Comparison of ENCODE assay signal across 12 cellular contexts in genomic region chr3:133301194-133301593, GRCh38.
A peak's percentile ranks its signal among the peaks of the same experiment; 100 is the strongest.
DNase-seq lines count a peak whose midpoint lies in the region; TF ChIP-seq lines count a peak whose summit lies in the region.
"Had no signal": no experiment of that assay in that cellular context is flagged by ENCODE, and none has a peak within 500 bp of the region (broad histone marks: within the 10 kb centered on the region; RNA-seq: fewer than 3 reads in every experiment).

No MANE protein-coding gene starts in this region.

- in situ Hi-C loops in brain microvascular endothelial cell (cut with HindIII; ENCODE audit: low pct_ligation_motif_present, low sequenced_read_pairs) = no loop called here

- no peaks in the 10 kb centered on the region for H3K36me3 ChIP-seq in brain microvascular endothelial cell (replicated peaks)
- H3K36me3 ChIP-seq: HAP-1, prostate gland had no signal

- H3K4me3 ChIP-seq in AG09309 (ENCODE audit: control insufficient read depth, low read depth, low read length) = no peak overlapping the region
- H3K4me3 ChIP-seq in brain microvascular endothelial cell (ENCODE audit: low read depth, low read length) = peak overlapping the region; percentile 0
- H3K4me3 ChIP-seq: HAP-1, prostate gland had no signal

- TF ChIP-seq CTCF in AG09309 (IDR thresholded peaks at IDR 0.05; ENCODE audit: control insufficient read depth, insufficient read depth, low read depth, low read length, missing control alignments) (no peak), brain microvascular endothelial cell (IDR thresholded peaks at IDR 0.05; ENCODE audit: low read depth, low read length, missing control alignments) (no peak)

- peak; percentile 33 for DNase-seq in AG09309 (ENCODE audit: low read depth)
- DNase-seq in LHCN-M2 (ENCODE audit: low read depth) = peak; percentile 79
- DNase-seq in brain microvascular endothelial cell = peak; percentile 96
- peak; percentile 86 for DNase-seq in kidney tubule cell (ENCODE audit: low spot score)
- no peak for DNase-seq in LoVo (ENCODE audit: low spot score)
- no peak for DNase-seq in SKM-1 treated with dmso at 0.1 percent for 144 hours (lab: John Stamatoyannopoulos, UW; ENCODE audit: unreplicated experiment)
- no peak for DNase-seq in central memory CD4-positive, alpha-beta T cell
- DNase-seq in activated CD4-positive, CD25-positive, alpha-beta regulatory T cell (lab: John Stamatoyannopoulos, UW) = no peak
- DNase-seq: stimulated activated CD4-positive, alpha-beta T cell treated with anti-CD3 and anti-CD28 coated beads, Interleukin-4, amount 100 ng/mL, for 24 hours had no signal

- peak overlapping the region; percentile 75 for H3K27ac ChIP-seq in brain microvascular endothelial cell
- H3K27ac ChIP-seq: C4-2B, prostate gland had no signal

- no peaks in the 10 kb centered on the region for H3K27me3 ChIP-seq in brain microvascular endothelial cell (replicated peaks)

Comparison
In these comparisons a context has a peak if more than half of its experiments do, and no peak if none do; other contexts are left out.
1. DNase-seq: peak in AG09309 (single experiment), LHCN-M2 (single experiment), brain microvascular endothelial cell (single experiment) and kidney tubule cell (single experiment); none in LoVo (single experiment), SKM-1 treated with dmso at 0.1 percent for 144 hours (single experiment), central memory CD4-positive, alpha-beta T cell (single experiment) and activated CD4-positive, CD25-positive, alpha-beta regulatory T cell (0 of 4).